19 cellular contexts compared by ENCODE assay signal in the genomic region with DNA sequence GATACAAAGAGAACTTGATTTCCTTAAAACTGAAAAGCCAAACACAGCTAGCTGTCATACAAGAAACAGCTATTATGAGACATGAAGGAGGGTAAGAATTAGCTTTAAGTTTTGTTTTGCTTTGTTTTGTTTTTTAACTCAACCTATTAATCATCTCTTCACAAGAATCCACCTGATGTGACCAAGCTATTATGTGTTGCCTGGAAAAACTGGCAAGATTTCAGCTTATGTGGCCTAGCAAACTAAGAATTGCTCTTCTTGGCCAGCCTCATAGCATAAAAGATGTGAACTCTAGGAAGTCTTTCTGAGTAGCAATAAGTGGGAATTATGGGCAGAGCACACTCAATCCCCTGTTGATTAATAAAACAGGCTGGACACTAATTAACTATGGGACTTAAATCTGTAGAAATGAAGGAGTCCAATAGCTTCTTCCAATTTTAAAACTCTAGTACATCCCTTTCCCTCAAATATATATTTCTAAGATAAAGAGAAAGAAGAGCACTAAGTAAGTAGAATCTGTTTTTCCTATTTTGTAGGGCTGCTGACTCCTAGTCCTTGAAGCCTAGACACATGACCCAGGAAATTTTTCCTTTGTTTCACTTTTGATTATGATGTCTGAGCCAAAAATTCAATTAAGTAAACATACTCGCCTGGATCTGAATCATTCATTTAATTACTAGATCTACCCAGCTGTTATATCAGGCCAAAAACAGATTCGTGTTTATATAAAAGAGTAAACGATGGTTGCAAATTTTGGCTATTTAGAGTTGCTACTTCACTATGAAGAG.
A peak's percentile ranks its signal among the peaks of the same experiment; 100 is the strongest.
DNase-seq lines count a peak whose midpoint lies in the region; ATAC-seq and TF ChIP-seq lines count a peak whose summit lies in the region.
"Had no signal": no experiment of that assay in that cellular context is flagged by ENCODE, and none has a peak within 500 bp of the region (broad histone marks: within the 10 kb centered on the region; RNA-seq: fewer than 3 reads in every experiment).

No MANE protein-coding gene starts in this region.

- H3K36me3 ChIP-seq in gastroesophageal sphincter (no peaks in the 10 kb centered on the region), thyroid gland (peaks cover 9 to 11% of the 10 kb centered on the region in 2 donors)
- H3K36me3 ChIP-seq: tibial nerve had no signal

- 44 to 50% methylated on average over 3 of the region's 3 CpGs for WGBS in gastroesophageal sphincter (ENCODE audit: low coverage in 1 of 2), 2 donors
- whole genome bisulfite sequencing in thyroid gland, 2 donors, result 42 to 44% methylated on average over 3 of the region's 3 CpGs

- ATAC-seq in gastroesophageal sphincter (no peak), HG03280 (IDR thresholded peaks at IDR 0.05; ENCODE audit: unreplicated experiment) (no peak), GM19035 (IDR thresholded peaks at IDR 0.05; ENCODE audit: unreplicated experiment) (no peak)
- ATAC-seq: activated CD8-positive, alpha-beta T cell treated with anti-CD3 and anti-CD28 coated beads, Interleukin-2, amount 10 ng/mL, durations not matched to agents 7 days and 5 days; activated naive CD4-positive, alpha-beta T cell treated with anti-CD3 and anti-CD28 coated beads, Interleukin-2, amount 50 U/mL, for 72 hours; activated T-cell treated with anti-CD3 and anti-CD28 coated beads, Interleukin-2, amount 50 U/mL, for 72 hours; stimulated activated naive B cell treated with anti-CD40 and anti-IgM and Interleukin-4, amounts not matched to agents 10 μg/mL and 1 μg/mL and 100 μg/mL, for 72 hours; WTC11 had no signal

- TF ChIP-seq EP300 in gastroesophageal sphincter (IDR thresholded peaks at IDR 0.05), result no peak

- no peaks in the 10 kb centered on the region for H3K9me3 ChIP-seq in gastroesophageal sphincter
- no peaks in the 10 kb centered on the region for H3K9me3 ChIP-seq in thyroid gland
- H3K9me3 ChIP-seq: tibial nerve had no signal

- no peak for TF ChIP-seq POLR2A in gastroesophageal sphincter (IDR thresholded peaks at IDR 0.05)
- no peak for TF ChIP-seq POLR2A in thyroid gland (IDR thresholded peaks at IDR 0.05)

- H3K4me1 ChIP-seq in gastroesophageal sphincter (peaks cover 0 to 17% (median 9%) of the 10 kb centered on the region in 3 donors), thyroid gland (peaks cover 11 to 24% of the 10 kb centered on the region in 2 donors)
- H3K4me1 ChIP-seq: tibial nerve had no signal

- intact Hi-C loops in thyroid gland (cut with DNase I), result loop anchor here (5.0 kb wide), 1 partner anchor 48 kb away; no protein-coding TSS in a partner anchor

- peak overlapping the region; percentile 20 to 46 (median 38) for H3K27ac ChIP-seq in gastroesophageal sphincter
- peak overlapping the region; percentile 42 to 64 (median 64) for H3K27ac ChIP-seq in thyroid gland
- H3K27ac ChIP-seq: tibial nerve had no signal

- TF ChIP-seq CTCF in gastroesophageal sphincter (IDR thresholded peaks at IDR 0.05) (no peak), thyroid gland (IDR thresholded peaks at IDR 0.05) (no peak)

- H3K4me3 ChIP-seq in gastroesophageal sphincter (no peak overlapping the region), thyroid gland (replicated peaks in 1 of 3) (no peak overlapping the region)
- H3K4me3 ChIP-seq: tibial nerve had no signal

- DNase-seq in NCI-H2196 (lab: John Stamatoyannopoulos, UW; ENCODE audit: unreplicated experiment) (peak; percentile 1), NCI-H2196 treated with DMSO at 0.1 percent for 48 hours (lab: John Stamatoyannopoulos, UW; ENCODE audit: unreplicated experiment) (no peak), NCI-H345 treated with DMSO at 0.1 percent for 48 hours (lab: John Stamatoyannopoulos, UW; ENCODE audit: unreplicated experiment) (peak; percentile 42), thyroid gland (no peak), NAMALWA (ENCODE audit: low spot score) (no peak)
- DNase-seq: activated CD8-positive, alpha-beta T cell treated with anti-CD3 and anti-CD28 coated beads, Interleukin-2, amount 10 ng/mL, durations not matched to agents 7 days and 5 days; activated T-cell treated with anti-CD3 and anti-CD28 coated beads, Interleukin-2, amount 50 U/mL, for 72 hours; DMS53; GOT3; NCI-H510A; SHP77; stimulated activated naive B cell treated with anti-CD40 and anti-IgM and Interleukin-4, amounts not matched to agents 10 μg/mL and 1 μg/mL and 100 μg/mL, for 72 hours; T-helper 1 cell had no signal

- no peaks in the 10 kb centered on the region for H3K27me3 ChIP-seq in gastroesophageal sphincter
- no peaks in the 10 kb centered on the region for H3K27me3 ChIP-seq in thyroid gland
- H3K27me3 ChIP-seq: tibial nerve had no signal

Comparison
In these comparisons a context has a peak if more than half of its experiments do, and no peak if none do; other contexts are left out.
1. DNase-seq: peak in NCI-H2196 (single experiment) and NCI-H345 treated with DMSO at 0.1 percent for 48 hours (single experiment); none in NCI-H2196 treated with DMSO at 0.1 percent for 48 hours (single experiment), thyroid gland (0 of 2) and NAMALWA (single experiment).